1 cellular context compared by ENCODE assay signal in genomic region chr12:94832780-94833760, GRCh38.
TF ChIP-seq lines count a peak whose summit lies in the region.

No MANE protein-coding gene starts in this region.

TF ChIP-seq in SK-N-SH, 30 proteins besides CTCF, POLR2A, EP300 and RAD21 (continued from another document):
- TF ChIP-seq USF2 (IDR thresholded peaks at IDR 0.05; ENCODE audit: borderline replicate concordance, low read depth, low read length): no peak
- TF ChIP-seq MEF2A (IDR thresholded peaks at IDR 0.05; ENCODE audit: borderline replicate concordance, low read depth): no peak
- TF ChIP-seq GATA2 (CRISPR knock-in tag; IDR thresholded peaks at IDR 0.05): no peak
- no peak for TF ChIP-seq ELF1 (IDR thresholded peaks at IDR 0.05)
- TF ChIP-seq JUND (IDR thresholded peaks at IDR 0.05): no peak
- no peak for TF ChIP-seq RFX5 (IDR thresholded peaks at IDR 0.05; ENCODE audit: low read length)
